39 cellular contexts compared by ENCODE assay signal in the genomic region with DNA sequence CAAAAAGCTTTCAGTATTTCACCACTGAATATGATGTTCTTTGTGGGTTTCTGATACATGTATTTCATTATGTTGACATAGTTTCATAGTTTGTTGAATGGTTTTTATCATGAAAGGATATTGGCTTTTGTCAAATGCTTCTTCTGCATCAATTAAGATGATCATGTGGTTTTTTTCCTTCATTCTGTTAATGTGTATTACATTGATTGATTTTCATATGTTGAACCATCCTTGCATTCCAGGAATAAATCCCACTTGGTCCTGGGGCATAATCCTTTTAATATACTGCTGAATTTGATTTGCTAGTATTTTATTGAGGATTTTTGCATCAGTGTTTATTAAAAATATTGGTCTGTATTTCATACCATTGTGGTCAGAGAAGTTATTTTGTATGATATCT.
"Had no signal": no experiment of that assay in that cellular context is flagged by ENCODE, and none has a peak within 500 bp of the region (broad histone marks: within the 10 kb centered on the region; RNA-seq: fewer than 3 reads in every experiment).

No MANE protein-coding gene starts in this region.

- FAIRE-seq: astrocyte, bronchial epithelial cell had no signal

- H3K4me3 Mint-ChIP-seq: activated naive CD4-positive, alpha-beta T cell treated with anti-CD3 and anti-CD28 coated beads for 36 hours; activated naive CD4-positive, alpha-beta T cell treated with anti-CD3 and anti-CD28 coated beads, Interleukin-2, amount 10 ng/mL, durations not matched to agents 7 days and 5 days; activated naive CD4-positive, alpha-beta T cell treated with anti-CD3 and anti-CD28 coated beads, Interleukin-2, amount 50 U/mL, for 24 hours; activated naive CD8-positive, alpha-beta T cell; activated naive CD8-positive, alpha-beta T cell treated with anti-CD3 and anti-CD28 coated beads for 36 hours; activated naive CD8-positive, alpha-beta T cell treated with anti-CD3 and anti-CD28 coated beads, Interleukin-2, amount 10 ng/mL, durations not matched to agents 7 days and 5 days; activated naive CD8-positive, alpha-beta T cell treated with anti-CD3 and anti-CD28 coated beads, Interleukin-2, amount 50 U/mL, for 24 hours; activated T-cell treated with anti-CD3 and anti-CD28 coated beads, Interleukin-2, amount 50 U/mL, for 24 hours; activated T-cell treated with anti-CD3 and anti-CD28 coated beads, Interleukin-2, amount 50 U/mL, for 4 hours; activated T-cell treated with anti-CD3 and anti-CD28 coated beads, Interleukin-2, amount 50 U/mL, for 72 hours; activated T-helper 1 cell treated with anti-CD3 and anti-CD28 coated beads, Interleukin-12 subunit alpha, Interleukin-12 subunit beta, Interleukin-2, Interleukin-4 antibody, amounts not matched to agents 30 ng/mL and 10 ng/mL and 1 ng/mL, durations not matched to agents 14 hours and 24 hours and 36 hours; activated T-helper 17 cell treated with anti-CD3 and anti-CD28 coated beads, Interleukin-2, amount 50 U/mL, for 72 hours; brain; central memory CD8-positive, alpha-beta T cell had no signal

- DNase-seq: activated effector memory CD4-positive, alpha-beta T cell treated with anti-CD3 and anti-CD28 coated beads, Interleukin-2, amount 50 U/mL, for 16 hours; activated effector memory CD4-positive, alpha-beta T cell treated with Interleukin-2 at 50 U/mL for 16 hours; activated gamma-delta T cell; activated gamma-delta T cell treated with Interleukin-2 at 50 U/mL for 16 hours; activated naive CD4-positive, alpha-beta T cell; activated naive CD4-positive, alpha-beta T cell treated with anti-CD3 and anti-CD28 coated beads for 36 hours; activated naive CD4-positive, alpha-beta T cell treated with anti-CD3 and anti-CD28 coated beads, Interleukin-2, amount 10 ng/mL, durations not matched to agents 7 days and 5 days; activated naive CD4-positive, alpha-beta T cell treated with anti-CD3 and anti-CD28 coated beads, Interleukin-2, amount 50 U/mL, for 16 hours; activated naive CD4-positive, alpha-beta T cell treated with Interleukin-2 at 50 U/mL for 16 hours; activated naive CD8-positive, alpha-beta T cell treated with anti-CD3 and anti-CD28 coated beads for 36 hours; activated naive CD8-positive, alpha-beta T cell treated with anti-CD3 and anti-CD28 coated beads, Interleukin-2, amount 10 ng/mL, durations not matched to agents 7 days and 5 days; activated naive CD8-positive, alpha-beta T cell treated with anti-CD3 and anti-CD28 coated beads, Interleukin-2, amount 50 U/mL, for 24 hours; activated T-cell treated with anti-CD3 and anti-CD28 coated beads, Interleukin-2, amount 50 U/mL, for 24 hours; activated T-cell treated with anti-CD3 and anti-CD28 coated beads, Interleukin-2, amount 50 U/mL, for 4 hours; activated T-cell treated with anti-CD3 and anti-CD28 coated beads, Interleukin-2, amount 50 U/mL, for 48 hours; activated T-cell treated with anti-CD3 and anti-CD28 coated beads, Interleukin-2, amount 50 U/mL, for 72 hours; adrenal gland; amniotic stem cell; amygdala; anterior cingulate cortex; aorta; body of pancreas; brain microvascular endothelial cell; caudate nucleus; central memory CD4-positive, alpha-beta T cell; cerebellar nuclear complex had no signal

- H3K27ac Mint-ChIP-seq: activated naive CD4-positive, alpha-beta T cell treated with anti-CD3 and anti-CD28 coated beads for 36 hours; activated naive CD4-positive, alpha-beta T cell treated with anti-CD3 and anti-CD28 coated beads, Interleukin-2, amount 10 ng/mL, durations not matched to agents 7 days and 5 days; activated naive CD4-positive, alpha-beta T cell treated with anti-CD3 and anti-CD28 coated beads, Interleukin-2, amount 50 U/mL, for 24 hours; activated naive CD4-positive, alpha-beta T cell treated with anti-CD3 and anti-CD28 coated beads, Interleukin-2, amount 50 U/mL, for 72 hours; activated naive CD8-positive, alpha-beta T cell; activated naive CD8-positive, alpha-beta T cell treated with anti-CD3 and anti-CD28 coated beads for 36 hours; activated naive CD8-positive, alpha-beta T cell treated with anti-CD3 and anti-CD28 coated beads, Interleukin-2, amount 10 ng/mL, durations not matched to agents 7 days and 5 days; activated naive CD8-positive, alpha-beta T cell treated with anti-CD3 and anti-CD28 coated beads, Interleukin-2, amount 50 U/mL, for 24 hours; activated T-cell treated with anti-CD3 and anti-CD28 coated beads, Interleukin-2, amount 50 U/mL, for 24 hours; activated T-cell treated with anti-CD3 and anti-CD28 coated beads, Interleukin-2, amount 50 U/mL, for 72 hours; activated T-helper 1 cell treated with anti-CD3 and anti-CD28 coated beads, Interleukin-12 subunit alpha, Interleukin-12 subunit beta, Interleukin-2, Interleukin-4 antibody, amounts not matched to agents 30 ng/mL and 10 ng/mL and 1 ng/mL, durations not matched to agents 14 hours and 24 hours and 36 hours; activated T-helper 17 cell treated with anti-CD3 and anti-CD28 coated beads, Interleukin-2, amount 50 U/mL, for 72 hours; activated T-helper 2 cell treated with anti-CD3 and anti-CD28 coated beads, Interferon-gamma antibody, Interleukin-2, Interleukin-4, amounts not matched to agents 10 μg/mL and 5 μg/mL and 100 μg/mL, durations not matched to agents 14 hours and 24 hours and 36 hours; brain had no signal

- H3K27ac ChIP-seq: adrenal gland, ascending aorta, body of pancreas, brain microvascular endothelial cell, breast epithelium, cardiac muscle cell had no signal

- ATAC-seq: activated naive CD4-positive, alpha-beta T cell treated with anti-CD3 and anti-CD28 coated beads, Interleukin-2, amount 50 U/mL, for 72 hours; activated naive CD8-positive, alpha-beta T cell treated with anti-CD3 and anti-CD28 coated beads, Interleukin-2, amount 50 U/mL, for 24 hours; activated T-cell treated with anti-CD3 and anti-CD28 coated beads, Interleukin-2, amount 50 U/mL, for 4 hours; activated T-cell treated with anti-CD3 and anti-CD28 coated beads, Interleukin-2, amount 50 U/mL, for 72 hours; activated T-helper 17 cell treated with anti-CD3 and anti-CD28 coated beads, Interleukin-2, amount 50 U/mL, for 72 hours; body of pancreas had no signal

- H3K4me1 ChIP-seq: adrenal gland, ascending aorta, body of pancreas, breast epithelium had no signal

- H3K4me3 ChIP-seq: adrenal gland, ascending aorta, body of pancreas, breast epithelium, cardiac muscle cell had no signal

- H3K4me1 Mint-ChIP-seq: activated naive CD8-positive, alpha-beta T cell treated with anti-CD3 and anti-CD28 coated beads for 36 hours; activated naive CD8-positive, alpha-beta T cell treated with anti-CD3 and anti-CD28 coated beads, Interleukin-2, amount 10 ng/mL, durations not matched to agents 7 days and 5 days; activated T-helper 17 cell treated with anti-CD3 and anti-CD28 coated beads, Interleukin-2, amount 50 U/mL, for 72 hours; central memory CD8-positive, alpha-beta T cell had no signal

- H3K9me3 ChIP-seq: body of pancreas had no signal

- H3K36me3 ChIP-seq: adrenal gland, ascending aorta, brain microvascular endothelial cell, breast epithelium, cardiac muscle cell had no signal

- H3K27me3 ChIP-seq: ascending aorta had no signal
